8 cellular contexts compared by ENCODE assay signal in the genomic region with DNA sequence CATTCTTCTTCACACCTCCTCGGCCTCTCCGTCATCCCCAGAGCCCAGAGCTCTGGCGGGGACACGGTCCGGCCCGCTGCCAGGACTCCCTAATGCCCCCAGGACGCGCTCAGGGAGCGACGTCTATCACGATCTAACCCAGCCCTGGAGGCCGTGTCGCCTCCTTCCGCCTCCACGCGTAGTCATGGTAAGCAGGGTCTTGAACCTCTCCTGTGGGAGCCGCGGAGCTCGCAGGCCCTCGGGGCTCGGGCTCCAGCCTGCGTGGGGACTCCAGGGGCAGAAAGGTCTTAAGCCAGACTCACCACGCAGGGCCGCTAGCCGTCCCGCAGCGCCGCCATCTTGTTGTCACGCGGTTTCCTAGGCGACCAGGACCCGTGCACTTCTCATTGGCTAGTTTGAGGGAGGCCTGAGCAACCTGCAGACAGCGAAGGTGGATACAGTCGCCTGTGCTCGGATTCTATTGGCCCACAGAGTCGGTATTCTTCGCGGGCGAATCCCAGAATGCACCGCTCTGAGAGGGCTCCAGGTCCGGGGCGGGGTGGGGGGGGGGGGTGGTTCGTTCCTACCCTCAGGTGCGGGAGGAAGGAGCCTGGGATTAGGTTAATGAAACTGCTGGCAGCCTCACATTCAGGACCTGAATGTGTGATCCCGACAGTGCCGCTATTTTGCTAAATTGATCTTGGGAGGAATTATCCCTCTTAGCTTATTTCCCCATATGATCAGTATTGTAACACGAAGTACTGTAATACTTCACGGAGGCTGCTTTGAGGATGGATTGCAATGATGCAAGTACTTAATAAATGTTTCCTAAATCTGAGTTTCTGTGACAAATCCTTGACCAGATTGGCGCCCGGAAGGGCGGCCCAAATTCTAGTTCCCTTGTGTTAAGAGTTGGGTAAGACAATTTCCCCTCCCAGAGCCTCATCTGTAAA. TPM values are rescaled to one million over a fixed set of nuclear protein-coding genes. Genes with fewer than 3 reads are reported as not detected.
DNase-seq lines count a peak whose midpoint lies in the region; ATAC-seq, FAIRE-seq and TF ChIP-seq lines count a peak whose summit lies in the region.

A gene with protein sequence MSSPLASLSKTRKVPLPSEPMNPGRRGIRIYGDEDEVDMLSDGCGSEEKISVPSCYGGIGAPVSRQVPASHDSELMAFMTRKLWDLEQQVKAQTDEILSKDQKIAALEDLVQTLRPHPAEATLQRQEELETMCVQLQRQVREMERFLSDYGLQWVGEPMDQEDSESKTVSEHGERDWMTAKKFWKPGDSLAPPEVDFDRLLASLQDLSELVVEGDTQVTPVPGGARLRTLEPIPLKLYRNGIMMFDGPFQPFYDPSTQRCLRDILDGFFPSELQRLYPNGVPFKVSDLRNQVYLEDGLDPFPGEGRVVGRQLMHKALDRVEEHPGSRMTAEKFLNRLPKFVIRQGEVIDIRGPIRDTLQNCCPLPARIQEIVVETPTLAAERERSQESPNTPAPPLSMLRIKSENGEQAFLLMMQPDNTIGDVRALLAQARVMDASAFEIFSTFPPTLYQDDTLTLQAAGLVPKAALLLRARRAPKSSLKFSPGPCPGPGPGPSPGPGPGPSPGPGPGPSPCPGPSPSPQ (minus strand): TSS at position 347 of the 932 bp plus-strand sequence. CDS start 3,753 bp downstream, outside the sequence.

- 3 to 5% (median 4%) methylated on average over 38 to 51 of the region's 51 CpGs for WGBS in heart left ventricle, 4 donors

- no peaks in the 10 kb centered on the region for H3K36me3 Mint-ChIP-seq in type B pancreatic cell

- no peak for TF ChIP-seq CTCF in heart left ventricle (IDR thresholded peaks at IDR 0.05)
- TF ChIP-seq CTCF in type B pancreatic cell (conservative IDR thresholded peaks at IDR 0.05): no peak

- peak; percentile 99 for DNase-seq in GM12892 (ENCODE audit: insufficient read length)
- DNase-seq in NCI-H1436 (lab: John Stamatoyannopoulos, UW): peak; percentile 96
- peak; percentile 97 for DNase-seq in SW480 (ENCODE audit: low spot score)
- peak; percentile 87 for DNase-seq in activated naive CD8-positive, alpha-beta T cell treated with anti-CD3 and anti-CD28 coated beads, Interleukin-2, amount 50 U/mL, for 16 hours (ENCODE audit: low read depth, low spot score)
- peak; percentile 89 to 95 (median 92) for DNase-seq in heart left ventricle
- DNase-seq in pons (ENCODE audit: low spot score): peak; percentile 69
- peak; percentile 90 for DNase-seq in type B pancreatic cell (ENCODE audit: extremely low spot score, unreplicated experiment)

- peaks cover 15% of the 10 kb centered on the region for H3K4me1 Mint-ChIP-seq in type B pancreatic cell (ENCODE audit: unreplicated experiment)

- ATAC-seq in HG02840 (IDR thresholded peaks at IDR 0.05; ENCODE audit: low FRiP score, unreplicated experiment) (peak; percentile 96), heart left ventricle (peak; percentile 96 to 98 (median 98))

- peak within 1 kb of the TSS; percentile 96 for H3K27ac Mint-ChIP-seq in type B pancreatic cell

- TF ChIP-seq POLR2A in GM12892 (IDR thresholded peaks at IDR 0.05; ENCODE audit: low read depth, low read length) (peak; percentile 43; the same call in 1 of the 2 replicates), heart left ventricle (IDR thresholded peaks at IDR 0.05) (no peak)

- H3K27me3 ChIP-seq in heart left ventricle: no peaks in the 10 kb centered on the region

- peak within 1 kb of the TSS; percentile 100 for H3K4me3 Mint-ChIP-seq in type B pancreatic cell

- no peaks in the 10 kb centered on the region for H3K9me3 ChIP-seq in heart left ventricle

- H3K4me1 ChIP-seq in heart left ventricle: peaks cover 3 to 60% (median 16%) of the 10 kb centered on the region in 12 donors

- H3K36me3 ChIP-seq in heart left ventricle: no peaks in the 10 kb centered on the region

- H3K27ac ChIP-seq in heart left ventricle: peak within 1 kb of the TSS in 10 of 12 donors; percentile 28 to 93 (median 59)

- H3K9me3 Mint-ChIP-seq in type B pancreatic cell: no peaks in the 10 kb centered on the region

- intact Hi-C loops in heart left ventricle (cut with DNase I): no loop called here

- peak; percentile 99 for FAIRE-seq in GM12892 (lab: Jason Lieb, UNC)

- H3K4me3 ChIP-seq in heart left ventricle: peak within 1 kb of the TSS; percentile 62 to 82 (median 77)

- H3K27me3 Mint-ChIP-seq in type B pancreatic cell: no peaks in the 10 kb centered on the region

RNA-seq across cellular contexts. Expression of the gene that starts here (rescaled TPM):
- polyA plus RNA-seq in GM12892 (2012; ENCODE audit: missing spikeins): 13.1 TPM
- total RNA-seq in heart left ventricle (10 to 100 TPM in 3 of 9 donors, 1 to 10 TPM in 6; 3.7 to 17.2 (median 7.6) TPM), type B pancreatic cell (ENCODE audit: low replicate concordance) (27.1 and 50.5 TPM in 2 replicates)
- polyA plus RNA-seq in heart left ventricle: 10 to 100 TPM in 1 of 2 donors, 1 to 10 TPM in 1; 9.0 to 12.2 TPM

Comparison
In these comparisons a context has a peak if more than half of its experiments do, and no peak if none do; other contexts are left out.
1. Peak in every context shown above with its lines: DNase-seq, ATAC-seq, H3K4me3 ChIP-seq and H3K27ac ChIP-seq.